ENCODE assay signal across 8 cellular contexts in genomic region chr17:77424585-77425344, GRCh38.
DNase-seq lines count a peak whose midpoint lies in the region; ATAC-seq and TF ChIP-seq lines count a peak whose summit lies in the region.

No MANE protein-coding gene starts in this region.

- no peak overlapping the region for H3K9ac ChIP-seq in HUES48 (ENCODE audit: low read depth, low read length)

- H3K9me3 ChIP-seq in HUES48 (ENCODE audit: control insufficient read depth, insufficient read depth, low read length): no peaks in the 10 kb centered on the region

- ATAC-seq in GM18517 (IDR thresholded peaks at IDR 0.05; ENCODE audit: unreplicated experiment): no peak
- ATAC-seq in GM19328 (IDR thresholded peaks at IDR 0.05; ENCODE audit: unreplicated experiment): no peak

- no peaks in the 10 kb centered on the region for H3K36me3 ChIP-seq in HUES48 (ENCODE audit: control insufficient read depth, insufficient read depth, low read length)

- H3K4me3 ChIP-seq in HUES48 (ENCODE audit: low read depth, low read length) (no peak overlapping the region), cardiac fibroblast (replicated peaks in 1 of 2; ENCODE audit: low read depth in 2 of 2, low read length in 2 of 2) (peak overlapping the region in 1 of 2 donors; percentile 10)

- DNase-seq in cardiac fibroblast (ENCODE audit: low read depth in 2 of 2): peak; percentile 97 to 99
- DNase-seq in left kidney (ENCODE audit: low read depth, low spot score): peak; percentile 91
- peak; percentile 42 for DNase-seq in superior temporal gyrus (ENCODE audit: extremely low spot score)
- DNase-seq in D341Med (ENCODE audit: low spot score): no peak
- no peak for DNase-seq in cerebellar cortex (ENCODE audit: low spot score)

- no peaks in the 10 kb centered on the region for H3K27me3 ChIP-seq in HUES48 (ENCODE audit: control insufficient read depth, insufficient read depth, low read length)

- peak overlapping the region; percentile 57 for H3K27ac ChIP-seq in HUES48 (ENCODE audit: low read depth, low read length)

- H3K4me1 ChIP-seq in HUES48 (ENCODE audit: control insufficient read depth, insufficient read depth, low read length): peaks cover 61% of the 10 kb centered on the region

- no peak for TF ChIP-seq CTCF in cardiac fibroblast (IDR thresholded peaks at IDR 0.05; ENCODE audit: low read depth, low read length)

Comparison
In these comparisons a context has a peak if more than half of its experiments do, and no peak if none do; other contexts are left out.
1. DNase-seq: peak in cardiac fibroblast (2 of 2), left kidney (single experiment) and superior temporal gyrus (single experiment); none in D341Med (single experiment) and cerebellar cortex (single experiment).